In the genomic region with DNA sequence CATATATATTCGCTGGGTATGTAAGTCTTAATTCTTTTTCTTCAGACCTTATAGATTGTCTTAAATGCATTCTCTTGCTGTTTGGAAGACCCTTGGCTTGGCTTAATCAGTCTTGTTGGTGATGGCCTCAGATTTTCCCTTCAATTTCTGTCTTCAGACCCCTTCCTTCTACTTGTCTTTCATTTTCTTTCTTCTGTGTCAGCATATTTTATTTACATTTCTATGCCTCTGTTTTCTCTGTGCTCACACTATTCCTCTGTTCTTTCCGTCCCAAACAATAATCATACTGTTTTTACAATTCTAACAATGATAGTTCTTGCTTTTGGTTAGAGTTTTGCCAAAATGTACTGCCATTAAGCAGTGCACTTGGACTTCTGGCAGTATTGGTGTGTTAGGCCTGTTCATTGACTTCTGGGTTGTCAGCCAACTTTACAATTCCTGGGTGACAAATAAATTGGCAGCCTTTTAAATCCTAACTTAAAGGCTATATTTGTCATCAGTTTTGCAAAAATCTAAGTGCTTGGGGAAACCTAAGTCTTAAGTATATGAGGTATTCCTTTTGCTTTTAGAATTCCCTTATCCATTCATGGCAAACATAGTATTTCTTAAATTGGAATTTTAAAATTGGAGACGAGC, we compare ENCODE assay signal across 11 cellular contexts. TPM values are rescaled to one million over a fixed set of nuclear protein-coding genes. Genes with fewer than 3 reads are reported as not detected.
A peak's percentile ranks its signal among the peaks of the same experiment; 100 is the strongest.
DNase-seq lines count a peak whose midpoint lies in the region; ATAC-seq lines count a peak whose summit lies in the region.
"Had no signal": no experiment of that assay in that cellular context is flagged by ENCODE, and none has a peak within 500 bp of the region (broad histone marks: within the 10 kb centered on the region; RNA-seq: fewer than 3 reads in every experiment).

No MANE protein-coding gene starts in this region.

- no peaks in the 10 kb centered on the region for H3K27me3 Mint-ChIP-seq in T-helper 17 cell
- H3K27me3 Mint-ChIP-seq in natural killer cell treated with Interleukin-12 subunit alpha and Interleukin-12 subunit beta and Interleukin-15 and Interleukin-18, amount 100 ng/mL, for 72 hours, result no peaks in the 10 kb centered on the region
- H3K27me3 Mint-ChIP-seq in CD4-positive, alpha-beta memory T cell, result no peaks in the 10 kb centered on the region
- H3K27me3 Mint-ChIP-seq: type B pancreatic cell had no signal

- CTCF ChIA-PET in CD4-positive, alpha-beta memory T cell (lab: Charles Lee; ENCODE audit: partially characterized antibody), result no interaction called here

- ATAC-seq in T-helper 17 cell, result no peak
- no peak for ATAC-seq in natural killer cell treated with Interleukin-12 subunit alpha and Interleukin-12 subunit beta and Interleukin-15 and Interleukin-18, amount 100 ng/mL, for 72 hours

- no peaks in the 10 kb centered on the region for H3K27me3 ChIP-seq in CD4-positive, alpha-beta memory T cell (ENCODE audit: insufficient read depth, low read length)

- peaks cover 5% of the 10 kb centered on the region for H3K36me3 Mint-ChIP-seq in T-helper 17 cell (ENCODE audit: low read depth)
- peaks cover 5% of the 10 kb centered on the region for H3K36me3 Mint-ChIP-seq in natural killer cell treated with Interleukin-12 subunit alpha and Interleukin-12 subunit beta and Interleukin-15 and Interleukin-18, amount 100 ng/mL, for 72 hours
- peaks cover 4 to 8% of the 10 kb centered on the region in 2 donors for H3K36me3 Mint-ChIP-seq in CD4-positive, alpha-beta memory T cell

- DNase-seq in ELR (ENCODE audit: low read depth) (peak; percentile 45), T-helper 17 cell (no peak), fibroblast of peridontal ligament (ENCODE audit: extremely low read depth) (peak; percentile 61), skeletal muscle cell (ENCODE audit: low read depth) (peak; percentile 18), D341Med (ENCODE audit: low spot score) (no peak), hippocampal formation (lab: John Stamatoyannopoulos, UW) (no peak)
- DNase-seq in natural killer cell treated with Interleukin-12 subunit alpha and Interleukin-12 subunit beta and Interleukin-15 and Interleukin-18, amount 100 ng/mL, for 72 hours (ENCODE audit: low spot score), result no peak
- DNase-seq in CD4-positive, alpha-beta memory T cell, result no peak
- DNase-seq: activated gamma-delta T cell treated with Interleukin-2 at 50 U/mL for 16 hours, NCI-H146 had no signal

- H3K27ac Mint-ChIP-seq in T-helper 17 cell, result peak overlapping the region; percentile 34
- no peak overlapping the region for H3K27ac Mint-ChIP-seq in natural killer cell treated with Interleukin-12 subunit alpha and Interleukin-12 subunit beta and Interleukin-15 and Interleukin-18, amount 100 ng/mL, for 72 hours
- H3K27ac Mint-ChIP-seq in CD4-positive, alpha-beta memory T cell, result peak overlapping the region in 1 of 7 donors; percentile 42
- H3K27ac Mint-ChIP-seq: type B pancreatic cell had no signal

- POLR2A ChIA-PET in CD4-positive, alpha-beta memory T cell (lab: Charles Lee; ENCODE audit: partially characterized antibody), result no interaction called here

- no peak overlapping the region for H3K4me3 Mint-ChIP-seq in T-helper 17 cell
- no peak overlapping the region for H3K4me3 Mint-ChIP-seq in natural killer cell treated with Interleukin-12 subunit alpha and Interleukin-12 subunit beta and Interleukin-15 and Interleukin-18, amount 100 ng/mL, for 72 hours
- H3K4me3 Mint-ChIP-seq in CD4-positive, alpha-beta memory T cell, result no peak overlapping the region
- H3K4me3 Mint-ChIP-seq: type B pancreatic cell had no signal

- no peak overlapping the region for H3K4me3 ChIP-seq in skeletal muscle cell (ENCODE audit: low read depth, low read length)
- H3K4me3 ChIP-seq in CD4-positive, alpha-beta memory T cell (ENCODE audit: low read length in 2 of 2), result no peak overlapping the region

- no peaks in the 10 kb centered on the region for H3K9me3 ChIP-seq in T-helper 17 cell (ENCODE audit: control insufficient read depth, low read length, poor library complexity, severe bottlenecking)
- no peaks in the 10 kb centered on the region for H3K9me3 ChIP-seq in CD4-positive, alpha-beta memory T cell (ENCODE audit: control insufficient read depth in 1 of 2, low read length in 2 of 2)

- intact Hi-C loops in CD4-positive, alpha-beta memory T cell (cut with micrococcal nuclease), result no loop called here

- H3K27ac ChIP-seq in CD4-positive, alpha-beta memory T cell (ENCODE audit: low read depth, low read length), result no peak overlapping the region

- peaks cover 8% of the 10 kb centered on the region for H3K4me1 ChIP-seq in CD4-positive, alpha-beta memory T cell (ENCODE audit: insufficient read depth, low read length)

- no peaks in the 10 kb centered on the region for H3K9me3 Mint-ChIP-seq in natural killer cell treated with Interleukin-12 subunit alpha and Interleukin-12 subunit beta and Interleukin-15 and Interleukin-18, amount 100 ng/mL, for 72 hours
- no peaks in the 10 kb centered on the region for H3K9me3 Mint-ChIP-seq in CD4-positive, alpha-beta memory T cell

- peaks cover 20% of the 10 kb centered on the region for H3K4me1 Mint-ChIP-seq in T-helper 17 cell
- H3K4me1 Mint-ChIP-seq in natural killer cell treated with Interleukin-12 subunit alpha and Interleukin-12 subunit beta and Interleukin-15 and Interleukin-18, amount 100 ng/mL, for 72 hours (ENCODE audit: low read depth in 2 of 2), result peaks cover 11 to 23% of the 10 kb centered on the region in 2 donors
- H3K4me1 Mint-ChIP-seq in CD4-positive, alpha-beta memory T cell, result peaks cover 16 to 37% (median 25%) of the 10 kb centered on the region in 4 donors

- no peaks in the 10 kb centered on the region for H3K36me3 ChIP-seq in CD4-positive, alpha-beta memory T cell (ENCODE audit: insufficient read depth, low read length)

RNA-seq across cellular contexts. Expression of gene SRFBP1, which starts 8.0 kb away (rescaled TPM):
- total RNA-seq in T-helper 17 cell, result 1 to 10 TPM; 7.6 to 9.6 TPM
- total RNA-seq in natural killer cell treated with Interleukin-12 subunit alpha and Interleukin-12 subunit beta and Interleukin-15 and Interleukin-18, amount 100 ng/mL, for 72 hours, result 10 to 100 TPM; 15.1 to 15.5 TPM
- 10 to 100 TPM; 10.3 to 11.4 TPM for total RNA-seq in CD4-positive, alpha-beta memory T cell
- polyA plus RNA-seq in CD4-positive, alpha-beta memory T cell, result 10 to 100 TPM in 1 of 2 donors, 1 to 10 TPM in 1; 7.9 to 12.9 TPM

Comparison
In these comparisons a context has a peak if more than half of its experiments do, and no peak if none do; other contexts are left out.
1. DNase-seq: peak in ELR (single experiment), fibroblast of peridontal ligament (single experiment) and skeletal muscle cell (single experiment); none in T-helper 17 cell (0 of 3), D341Med (single experiment), natural killer cell treated with Interleukin-12 subunit alpha and Interleukin-12 subunit beta and Interleukin-15 and Interleukin-18, amount 100 ng/mL, for 72 hours (single experiment), CD4-positive, alpha-beta memory T cell (0 of 5) and hippocampal formation (0 of 2).